ENCODE assay signal across 8 cellular contexts in genomic region chr2:231780123-231780908, GRCh38. TPM values are rescaled to one million over a fixed set of nuclear protein-coding genes. Genes with fewer than 3 reads are reported as not detected.
DNase-seq lines count a peak whose midpoint lies in the region; ATAC-seq lines count a peak whose summit lies in the region.

No MANE protein-coding gene starts in this region.

- peak overlapping the region; percentile 97 to 99 for H3K4me3 Mint-ChIP-seq in effector memory CD8-positive, alpha-beta T cell
- peak overlapping the region; percentile 94 to 100 (median 99) for H3K4me3 Mint-ChIP-seq in naive B cell

- H3K27ac ChIP-seq in BLaER1 (peak overlapping the region; percentile 82), SK-N-MC (no peak overlapping the region)

- H3K36me3 ChIP-seq in BLaER1 = peaks cover 17% of the 10 kb centered on the region
- no peaks in the 10 kb centered on the region for H3K36me3 ChIP-seq in SK-N-MC (ENCODE audit: insufficient read depth, low read length)

- H3K9ac ChIP-seq in BLaER1 (peak overlapping the region; percentile 87), SK-N-MC (ENCODE audit: insufficient read length) (peak overlapping the region; percentile 67)

- peaks cover 45 to 63% of the 10 kb centered on the region in 2 donors for H3K4me1 Mint-ChIP-seq in effector memory CD8-positive, alpha-beta T cell (ENCODE audit: low read depth in 2 of 2)
- peaks cover 35 to 49% (median 46%) of the 10 kb centered on the region in 3 donors for H3K4me1 Mint-ChIP-seq in naive B cell

- H3K4me3 ChIP-seq in BLaER1 = peak overlapping the region; percentile 86
- H3K4me3 ChIP-seq in SK-N-MC = peak overlapping the region; percentile 84

- ATAC-seq in GM21717 (IDR thresholded peaks at IDR 0.05; ENCODE audit: unreplicated experiment) (peak; percentile 16), naive B cell (ENCODE audit: low read depth in 2 of 2) (peak; percentile 23 to 30), GM21367 (IDR thresholded peaks at IDR 0.05; ENCODE audit: unreplicated experiment) (no peak), GM18873 (IDR thresholded peaks at IDR 0.05; ENCODE audit: low FRiP score, unreplicated experiment) (no peak)
- peak; percentile 19 for ATAC-seq in effector memory CD8-positive, alpha-beta T cell (replicated peaks)

- DNase-seq in SK-N-MC (ENCODE audit: low read depth, low spot score) = no peak
- peak in 1 of 3 experiments; percentile 3 for DNase-seq in effector memory CD8-positive, alpha-beta T cell
- peak; percentile 0 for DNase-seq in naive B cell
- no peak for DNase-seq in COLO668 (lab: John Stamatoyannopoulos, UW; ENCODE audit: unreplicated experiment)

- H3K27ac Mint-ChIP-seq in effector memory CD8-positive, alpha-beta T cell = peak overlapping the region; percentile 99
- peak overlapping the region in 5 of 6 donors; percentile 39 to 99 (median 95) for H3K27ac Mint-ChIP-seq in naive B cell

- no peaks in the 10 kb centered on the region for H3K27me3 ChIP-seq in BLaER1

- peaks cover 45% of the 10 kb centered on the region for H3K4me1 ChIP-seq in BLaER1

- H3K27me3 Mint-ChIP-seq in effector memory CD8-positive, alpha-beta T cell = no peaks in the 10 kb centered on the region
- H3K27me3 Mint-ChIP-seq in naive B cell = no peaks in the 10 kb centered on the region

- H3K4me2 ChIP-seq in BLaER1 = peak overlapping the region; percentile 94

- H3K9me3 ChIP-seq in BLaER1 = no peaks in the 10 kb centered on the region
- no peaks in the 10 kb centered on the region for H3K9me3 ChIP-seq in SK-N-MC (ENCODE audit: low read depth, low read length)

- H3K9me3 Mint-ChIP-seq in effector memory CD8-positive, alpha-beta T cell = no peaks in the 10 kb centered on the region
- no peaks in the 10 kb centered on the region for H3K9me3 Mint-ChIP-seq in naive B cell

- H4K20me1 ChIP-seq in BLaER1 = peaks cover 43% of the 10 kb centered on the region

- peaks cover 9% of the 10 kb centered on the region for H3K36me3 Mint-ChIP-seq in effector memory CD8-positive, alpha-beta T cell (ENCODE audit: insufficient read depth)
- H3K36me3 Mint-ChIP-seq in naive B cell = no peaks in the 10 kb centered on the region

RNA-seq across cellular contexts. Expression of gene PDE6D, which starts 0.8 kb away (rescaled TPM):
- 100 to 1,000 TPM in 1 of 6 donors, 10 to 100 TPM in 5; 63.0 to 129 (median 70.4) TPM for polyA plus RNA-seq in naive B cell (ENCODE audit: low read depth in 6 of 6)

RNA-seq across cellular contexts. Expression of gene COPS7B, which starts 5.9 kb away (rescaled TPM):
- 10 to 100 TPM; 26.0 to 36.1 (median 32.7) TPM for polyA plus RNA-seq in naive B cell (ENCODE audit: low read depth in 6 of 6)

Comparison
In these comparisons a context has a peak if more than half of its experiments do, and no peak if none do; other contexts are left out.
1. ATAC-seq: peak in GM21717 (single experiment), effector memory CD8-positive, alpha-beta T cell (single experiment) and naive B cell (2 of 2); none in GM21367 (single experiment) and GM18873 (single experiment).